Comparison of ENCODE assay signal across 9 cellular contexts in genomic region chr2:28716265-28716865, GRCh38. TPM values are rescaled to one million over a fixed set of nuclear protein-coding genes. Genes with fewer than 3 reads are reported as not detected.
A peak's percentile ranks its signal among the peaks of the same experiment; 100 is the strongest.
DNase-seq lines count a peak whose midpoint lies in the region; ATAC-seq, FAIRE-seq and TF ChIP-seq lines count a peak whose summit lies in the region.
"Had no signal": no experiment of that assay in that cellular context is flagged by ENCODE, and none has a peak within 500 bp of the region (broad histone marks: within the 10 kb centered on the region; RNA-seq: fewer than 3 reads in every experiment).

No MANE protein-coding gene starts in this region.

- H3K36me3 ChIP-seq in keratinocyte (ENCODE audit: control insufficient read depth in 2 of 2, extremely low read depth in 1 of 2, insufficient read depth in 2 of 2, low read length in 2 of 2) (no peaks in the 10 kb centered on the region), smooth muscle cell (ENCODE audit: low read depth) (no peaks in the 10 kb centered on the region)

- dilution Hi-C loops in keratinocyte (cut with MboI; ENCODE audit: extremely low pct_ligation_motif_present, low sequenced_read_pairs), result no loop called here

- peak overlapping the region; percentile 66 for H3K9ac ChIP-seq in keratinocyte (ENCODE audit: control insufficient read depth, extremely low read depth, insufficient read depth, low read length)
- peak overlapping the region; percentile 33 for H3K9ac ChIP-seq in smooth muscle cell (ENCODE audit: low read depth)

- no peak overlapping the region for H3K4me3 Mint-ChIP-seq in activated CD8-positive, alpha-beta T cell treated with anti-CD3 and anti-CD28 coated beads for 36 hours
- H3K4me3 Mint-ChIP-seq in activated CD8-positive, alpha-beta T cell treated with anti-CD3 and anti-CD28 coated beads, Interleukin-2, amount 10 ng/mL, durations not matched to agents 7 days and 5 days, result no peak overlapping the region
- H3K4me3 Mint-ChIP-seq: activated naive CD4-positive, alpha-beta T cell treated with anti-CD3 and anti-CD28 coated beads, Interleukin-2, amount 50 U/mL, for 24 hours had no signal

- H3K27me3 Mint-ChIP-seq in activated CD8-positive, alpha-beta T cell treated with anti-CD3 and anti-CD28 coated beads for 36 hours, result no peaks in the 10 kb centered on the region
- no peaks in the 10 kb centered on the region for H3K27me3 Mint-ChIP-seq in activated CD8-positive, alpha-beta T cell treated with anti-CD3 and anti-CD28 coated beads, Interleukin-2, amount 10 ng/mL, durations not matched to agents 7 days and 5 days (ENCODE audit: low read depth)
- H3K27me3 Mint-ChIP-seq: activated naive CD4-positive, alpha-beta T cell treated with anti-CD3 and anti-CD28 coated beads, Interleukin-2, amount 50 U/mL, for 24 hours had no signal

- H3K4me1 ChIP-seq in keratinocyte (ENCODE audit: control insufficient read depth, extremely low read depth, insufficient read depth, low read length) (peaks cover 40% of the 10 kb centered on the region), smooth muscle cell (ENCODE audit: low read depth) (peaks cover 10% of the 10 kb centered on the region)

- peaks cover 19% of the 10 kb centered on the region for H3K4me1 Mint-ChIP-seq in activated CD8-positive, alpha-beta T cell treated with anti-CD3 and anti-CD28 coated beads for 36 hours (ENCODE audit: low read depth)
- peaks cover 5% of the 10 kb centered on the region for H3K4me1 Mint-ChIP-seq in activated CD8-positive, alpha-beta T cell treated with anti-CD3 and anti-CD28 coated beads, Interleukin-2, amount 10 ng/mL, durations not matched to agents 7 days and 5 days (ENCODE audit: low read depth)

- whole genome bisulfite sequencing in smooth muscle cell (ENCODE audit: low lambda C conversion rate), result 31% methylated on average over 4 of the region's 4 CpGs

- intact Hi-C loops in activated CD8-positive, alpha-beta T cell treated with anti-CD3 and anti-CD28 coated beads for 36 hours (cut with micrococcal nuclease), result no loop called here

- H3K4me3 ChIP-seq in astrocyte of the spinal cord (ENCODE audit: low read depth, low read length), result no peak overlapping the region
- peak overlapping the region in 2 of 3 experiments; percentile 36 to 39 for H3K4me3 ChIP-seq in keratinocyte (ENCODE audit: control insufficient read depth in 2 of 3, extremely low read depth in 1 of 3, insufficient read depth in 2 of 3, low read depth in 1 of 3, low read length in 3 of 3)
- H3K4me3 ChIP-seq in smooth muscle cell, result no peak overlapping the region

- no peaks in the 10 kb centered on the region for H4K20me1 ChIP-seq in keratinocyte (ENCODE audit: control insufficient read depth, extremely low read depth, insufficient read depth, low read length)
- H4K20me1 ChIP-seq in smooth muscle cell (ENCODE audit: low read depth), result no peaks in the 10 kb centered on the region

- no peaks in the 10 kb centered on the region for H3K9me3 ChIP-seq in keratinocyte (ENCODE audit: control insufficient read depth, low read depth, low read length)
- H3K9me3 ChIP-seq in smooth muscle cell (replicated peaks; ENCODE audit: low read depth), result no peaks in the 10 kb centered on the region

- TF ChIP-seq CTCF in activated CD8-positive, alpha-beta T cell treated with anti-CD3 and anti-CD28 coated beads for 36 hours (IDR thresholded peaks at IDR 0.05), result no peak
- TF ChIP-seq CTCF in astrocyte of the spinal cord (IDR thresholded peaks at IDR 0.05; ENCODE audit: low read depth, low read length) (no peak), keratinocyte (optimal IDR thresholded peaks at IDR 0.05 in 1 of 3, IDR thresholded peaks at IDR 0.05 in 1 of 3, conservative IDR thresholded peaks at IDR 0.05 in 1 of 3; ENCODE audit: extremely low read depth in 1 of 3, insufficient read depth in 2 of 3, low read length in 3 of 3) (no peak), smooth muscle cell (IDR thresholded peaks at IDR 0.05; ENCODE audit: borderline replicate concordance, insufficient read depth, poor library complexity, severe bottlenecking) (no peak)

- H3F3A ChIP-seq in smooth muscle cell (ENCODE audit: low read depth), result peaks cover 17% of the 10 kb centered on the region

- POLR2A ChIA-PET in activated CD8-positive, alpha-beta T cell treated with anti-CD3 and anti-CD28 coated beads for 36 hours (lab: Charles Lee), result no interaction called here
- POLR2A ChIA-PET in activated CD8-positive, alpha-beta T cell treated with anti-CD3 and anti-CD28 coated beads, Interleukin-2, amount 10 ng/mL, durations not matched to agents 7 days and 5 days (lab: Charles Lee), result interaction anchor here (1.3 kb wide), 1 partner anchor 35 kb away, joined by 6 read pairs; the partner anchor contains the start of gene PPP1CB

- H3K9me3 Mint-ChIP-seq in activated CD8-positive, alpha-beta T cell treated with anti-CD3 and anti-CD28 coated beads for 36 hours, result no peaks in the 10 kb centered on the region
- H3K9me3 Mint-ChIP-seq in activated CD8-positive, alpha-beta T cell treated with anti-CD3 and anti-CD28 coated beads, Interleukin-2, amount 10 ng/mL, durations not matched to agents 7 days and 5 days (ENCODE audit: insufficient read depth), result no peaks in the 10 kb centered on the region
- H3K9me3 Mint-ChIP-seq: activated naive CD4-positive, alpha-beta T cell treated with anti-CD3 and anti-CD28 coated beads, Interleukin-2, amount 50 U/mL, for 24 hours had no signal

- H3K27ac ChIP-seq in keratinocyte (ENCODE audit: control insufficient read depth, insufficient read depth, low read length), result peak overlapping the region; percentile 91
- peak overlapping the region; percentile 82 for H3K27ac ChIP-seq in smooth muscle cell (ENCODE audit: low read depth)

- H2AFZ ChIP-seq in keratinocyte (ENCODE audit: control insufficient read depth, low read length), result peak overlapping the region; percentile 58
- H2AFZ ChIP-seq in smooth muscle cell (ENCODE audit: low read depth), result peak overlapping the region; percentile 1

- H3K27ac Mint-ChIP-seq in activated CD8-positive, alpha-beta T cell treated with anti-CD3 and anti-CD28 coated beads for 36 hours, result no peak overlapping the region
- H3K27ac Mint-ChIP-seq in activated CD8-positive, alpha-beta T cell treated with anti-CD3 and anti-CD28 coated beads, Interleukin-2, amount 10 ng/mL, durations not matched to agents 7 days and 5 days, result no peak overlapping the region
- H3K27ac Mint-ChIP-seq: activated naive CD4-positive, alpha-beta T cell treated with anti-CD3 and anti-CD28 coated beads, Interleukin-2, amount 50 U/mL, for 24 hours had no signal

- H3K4me2 ChIP-seq in keratinocyte (ENCODE audit: control insufficient read depth, extremely low read depth, insufficient read depth, low read depth, low read length) (peak overlapping the region; percentile 74), smooth muscle cell (peak overlapping the region; percentile 32)

- CTCF ChIA-PET in activated CD8-positive, alpha-beta T cell treated with anti-CD3 and anti-CD28 coated beads for 36 hours (lab: Charles Lee), result interaction anchor here (1.2 to 2.9 kb wide), 2 partner anchors 39 to 149 kb away, joined by 3 to 6 read pairs; no protein-coding TSS in a partner anchor
- CTCF ChIA-PET in activated CD8-positive, alpha-beta T cell treated with anti-CD3 and anti-CD28 coated beads, Interleukin-2, amount 10 ng/mL, durations not matched to agents 7 days and 5 days (lab: Charles Lee), result no interaction called here

- no peaks in the 10 kb centered on the region for H3K36me3 Mint-ChIP-seq in activated CD8-positive, alpha-beta T cell treated with anti-CD3 and anti-CD28 coated beads for 36 hours (ENCODE audit: low read depth)
- H3K36me3 Mint-ChIP-seq in activated CD8-positive, alpha-beta T cell treated with anti-CD3 and anti-CD28 coated beads, Interleukin-2, amount 10 ng/mL, durations not matched to agents 7 days and 5 days (ENCODE audit: low read depth), result no peaks in the 10 kb centered on the region
- H3K36me3 Mint-ChIP-seq: activated naive CD4-positive, alpha-beta T cell treated with anti-CD3 and anti-CD28 coated beads, Interleukin-2, amount 50 U/mL, for 24 hours had no signal

- peak; percentile 84 for FAIRE-seq in keratinocyte (lab: Jason Lieb, UNC)

- H3K27me3 ChIP-seq in keratinocyte (ENCODE audit: control insufficient read depth, extremely low read depth, insufficient read depth, low read length), result no peaks in the 10 kb centered on the region
- no peaks in the 10 kb centered on the region for H3K27me3 ChIP-seq in smooth muscle cell (ENCODE audit: low read depth)

- in situ Hi-C loops in astrocyte of the spinal cord (cut with HindIII; ENCODE audit: low sequenced_read_pairs), result no loop called here

- H3K79me2 ChIP-seq in keratinocyte (ENCODE audit: control insufficient read depth, insufficient read depth, low read length), result no peaks in the 10 kb centered on the region
- no peaks in the 10 kb centered on the region for H3K79me2 ChIP-seq in smooth muscle cell (ENCODE audit: low read depth)

- peak; percentile 5 for DNase-seq in activated CD8-positive, alpha-beta T cell treated with anti-CD3 and anti-CD28 coated beads for 36 hours
- no peak for DNase-seq in activated CD8-positive, alpha-beta T cell treated with anti-CD3 and anti-CD28 coated beads, Interleukin-2, amount 10 ng/mL, durations not matched to agents 7 days and 5 days
- DNase-seq in NCI-H2196 (lab: John Stamatoyannopoulos, UW; ENCODE audit: unreplicated experiment) (peak; percentile 86), astrocyte of the spinal cord (ENCODE audit: low read depth, low spot score) (peak; percentile 92), keratinocyte (ENCODE audit: low read depth, low spot score) (peak; percentile 46), smooth muscle cell (lab: John Stamatoyannopoulos, UW; ENCODE audit: unreplicated experiment) (no peak)

- H3K9me1 ChIP-seq in keratinocyte (ENCODE audit: control insufficient read depth, extremely low read depth, insufficient read depth, low read length), result no peaks in the 10 kb centered on the region

- peak; percentile 55 for ATAC-seq in activated CD8-positive, alpha-beta T cell treated with anti-CD3 and anti-CD28 coated beads for 36 hours
- ATAC-seq in activated CD8-positive, alpha-beta T cell treated with anti-CD3 and anti-CD28 coated beads, Interleukin-2, amount 10 ng/mL, durations not matched to agents 7 days and 5 days, result no peak
- ATAC-seq in HG03432 (IDR thresholded peaks at IDR 0.05; ENCODE audit: unreplicated experiment) (no peak), HG03460 (IDR thresholded peaks at IDR 0.05; ENCODE audit: unreplicated experiment) (no peak)

RNA-seq across cellular contexts. Expression of gene PPP1CB, which starts 35.3 kb away (rescaled TPM):
- total RNA-seq in activated CD8-positive, alpha-beta T cell treated with anti-CD3 and anti-CD28 coated beads for 36 hours, result 100 to 1,000 TPM; 206 to 216 TPM
- total RNA-seq in activated CD8-positive, alpha-beta T cell treated with anti-CD3 and anti-CD28 coated beads, Interleukin-2, amount 10 ng/mL, durations not matched to agents 7 days and 5 days, result 100 to 1,000 TPM; 174 to 183 TPM
- 91.1 to 157 TPM (median 122 TPM) in 3 replicates for polyA plus RNA-seq in keratinocyte
- polyA plus RNA-seq in keratinocyte (2011; ENCODE audit: low read depth), result 328 TPM
- polyA plus RNA-seq in keratinocyte (2011; cell fraction: cytosol; rRNA removed), result 82.8 and 147 TPM in 2 replicates
- 52.5 and 84.9 TPM in 2 replicates for polyA plus RNA-seq in keratinocyte (2011; cell fraction: nucleus; rRNA removed)
- 140 and 187 TPM in 2 replicates for polyA plus RNA-seq in keratinocyte (2012; ENCODE audit: low replicate concordance)
- 54.9 to 251 TPM (median 178 TPM) in 3 replicates for polyA minus RNA-seq in keratinocyte
- polyA minus RNA-seq in keratinocyte (2011; cell fraction: cytosol; rRNA and poly(A)+ RNA removed), result 219 TPM
- polyA minus RNA-seq in keratinocyte (2011; cell fraction: nucleus; rRNA and poly(A)+ RNA removed), result 69.6 and 143 TPM in 2 replicates
- 193 and 224 TPM in 2 replicates for total RNA-seq in smooth muscle cell
- 66.8 and 92.0 TPM in 2 replicates for polyA plus RNA-seq in smooth muscle cell

Comparison
In these comparisons a context has a peak if more than half of its experiments do, and no peak if none do; other contexts are left out.
1. DNase-seq: peak in activated CD8-positive, alpha-beta T cell treated with anti-CD3 and anti-CD28 coated beads for 36 hours (single experiment), NCI-H2196 (single experiment), astrocyte of the spinal cord (single experiment) and keratinocyte (single experiment); none in activated CD8-positive, alpha-beta T cell treated with anti-CD3 and anti-CD28 coated beads, Interleukin-2, amount 10 ng/mL, durations not matched to agents 7 days and 5 days (single experiment) and smooth muscle cell (single experiment).
2. H3K4me3 ChIP-seq: peak in keratinocyte (2 of 3); none in astrocyte of the spinal cord (single experiment) and smooth muscle cell (single experiment).